In genomic region chr9:104772707-104773106, GRCh38 we compare ENCODE assay signal across 10 cellular contexts. TPM values are rescaled to one million over a fixed set of nuclear protein-coding genes. Genes with fewer than 3 reads are reported as not detected.
DNase-seq lines count a peak whose midpoint lies in the region; ATAC-seq and TF ChIP-seq lines count a peak whose summit lies in the region.
"Had no signal": no experiment of that assay in that cellular context is flagged by ENCODE, and none has a peak within 500 bp of the region (broad histone marks: within the 10 kb centered on the region; RNA-seq: fewer than 3 reads in every experiment).

No MANE protein-coding gene starts in this region.

- no peak overlapping the region for H3K4me2 ChIP-seq in mesenchymal stem cell (ENCODE audit: low read length, poor library complexity, severe bottlenecking)

- no peaks in the 10 kb centered on the region for H3K36me3 ChIP-seq in mesenchymal stem cell (ENCODE audit: control insufficient read depth in 1 of 2, insufficient read depth in 2 of 2, low read depth in 1 of 2, low read length in 2 of 2)

- no peak overlapping the region for H3K14ac ChIP-seq in mesenchymal stem cell (ENCODE audit: low read length in 2 of 2)

- no peak overlapping the region for H4K91ac ChIP-seq in mesenchymal stem cell (ENCODE audit: low read length)

- no peak overlapping the region for H3K4ac ChIP-seq in mesenchymal stem cell (ENCODE audit: low read depth in 1 of 2, low read length in 2 of 2)

- peak overlapping the region; percentile 56 for H3K9ac ChIP-seq in mesenchymal stem cell (ENCODE audit: low read length)

- H3K4me1 ChIP-seq in mesenchymal stem cell (ENCODE audit: control insufficient read depth, insufficient read depth, low read depth, low read length) = no peaks in the 10 kb centered on the region

- no peak overlapping the region for H3K23ac ChIP-seq in mesenchymal stem cell (ENCODE audit: low read length in 2 of 2)

- DNase-seq in OCI-M1 (lab: John Stamatoyannopoulos, UW) (peak; percentile 79), mesenchymal stem cell (no peak), omental fat pad (ENCODE audit: low spot score) (no peak), activated gamma-delta T cell treated with Interleukin-2 at 50 U/mL for 16 hours (no peak), mesenteric fat pad (ENCODE audit: low spot score) (no peak), NCI-H226 (no peak)
- DNase-seq: activated T-cell treated with anti-CD3 and anti-CD28 coated beads for 4 hours, SHP77 had no signal

- H3K27ac ChIP-seq in mesenchymal stem cell (ENCODE audit: low read length, poor library complexity, severe bottlenecking) = no peak overlapping the region

- H4K8ac ChIP-seq in mesenchymal stem cell (ENCODE audit: low read length) = no peak overlapping the region

- H2BK120ac ChIP-seq in mesenchymal stem cell (ENCODE audit: low read depth, low read length) = no peak overlapping the region

- no peak overlapping the region for H2AK5ac ChIP-seq in mesenchymal stem cell (ENCODE audit: low read length, severe bottlenecking)

- no peaks in the 10 kb centered on the region for H3K79me1 ChIP-seq in mesenchymal stem cell (replicated peaks; ENCODE audit: low read length, poor library complexity, severe bottlenecking)

- TF ChIP-seq CTCF in omental fat pad (IDR thresholded peaks at IDR 0.05) = no peak

- H2BK5ac ChIP-seq in mesenchymal stem cell (ENCODE audit: low read depth, low read length, poor library complexity, severe bottlenecking) = no peak overlapping the region

- no peaks in the 10 kb centered on the region for H3K27me3 ChIP-seq in mesenchymal stem cell (ENCODE audit: control insufficient read depth in 1 of 2, insufficient read depth in 1 of 2, low read length in 2 of 2)

- no peak overlapping the region for H3K18ac ChIP-seq in mesenchymal stem cell (ENCODE audit: low read depth in 1 of 2, low read length in 2 of 2)

- ATAC-seq in GM18907 (IDR thresholded peaks at IDR 0.05; ENCODE audit: unreplicated experiment) = peak; percentile 43
- peak; percentile 41 for ATAC-seq in HG02943 (IDR thresholded peaks at IDR 0.05; ENCODE audit: low read depth, unreplicated experiment)
- ATAC-seq in omental fat pad (ENCODE audit: low FRiP score) = no peak

- WGBS in mesenchymal stem cell = 52% methylated on average over 3 of the region's 4 CpGs

- H2BK15ac ChIP-seq in mesenchymal stem cell (ENCODE audit: low read depth, poor library complexity, severe bottlenecking) = no peak overlapping the region

- no peaks in the 10 kb centered on the region for H3K9me3 ChIP-seq in mesenchymal stem cell (ENCODE audit: control insufficient read depth, low read length)

- H2BK12ac ChIP-seq in mesenchymal stem cell (ENCODE audit: low read length in 2 of 2) = no peak overlapping the region

- H2AFZ ChIP-seq in mesenchymal stem cell (ENCODE audit: low read depth, low read length) = no peak overlapping the region

- peak overlapping the region in 1 of 2 experiments; percentile 35 for H3K4me3 ChIP-seq in mesenchymal stem cell (ENCODE audit: insufficient read depth in 1 of 2, low read depth in 1 of 2, low read length in 2 of 2)

RNA-seq across cellular contexts. Expression of gene NIPSNAP3B, which starts 8.8 kb away (rescaled TPM):
- 0.51 TPM for polyA plus RNA-seq in mesenchymal stem cell (2013, experiment 1 of 2)
- polyA plus RNA-seq in mesenchymal stem cell (2013, experiment 2 of 2) = 0.52 TPM
- total RNA-seq in omental fat pad (10 to 100 TPM in 3 of 4 donors, 1 to 10 TPM in 1; 7.1 to 16.1 (median 13.0) TPM), mesenteric fat pad (9.3 TPM)

RNA-seq across cellular contexts. Expression of gene NIPSNAP3A, which starts 25.2 kb away (rescaled TPM):
- polyA plus RNA-seq in mesenchymal stem cell (2013, experiment 1 of 2) = 18.9 TPM
- 21.5 TPM for polyA plus RNA-seq in mesenchymal stem cell (2013, experiment 2 of 2)
- 10 to 100 TPM; 22.9 to 39.6 (median 29.6) TPM for total RNA-seq in omental fat pad
- total RNA-seq in mesenteric fat pad = 25.1 TPM
